8 cellular contexts compared by ENCODE assay signal in the genomic region with DNA sequence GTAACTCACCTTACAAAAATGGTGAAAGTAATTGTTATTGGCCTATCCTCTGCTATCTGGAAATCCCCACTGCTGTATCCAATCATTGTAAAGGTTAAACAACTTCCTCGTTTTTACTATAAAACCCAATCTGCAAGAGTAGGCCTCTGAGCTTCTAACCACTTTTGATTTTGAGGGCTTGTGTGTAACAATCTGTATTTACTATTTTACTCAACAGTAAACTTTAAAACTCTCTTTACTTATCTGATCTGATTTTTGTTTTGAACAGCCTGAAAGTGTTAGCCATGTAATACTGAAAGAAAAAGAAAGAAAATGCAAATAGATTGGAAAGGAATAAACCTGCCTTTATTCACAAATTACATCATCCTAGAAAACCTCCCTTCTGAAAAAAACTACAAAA.
DNase-seq lines count a peak whose midpoint lies in the region; ATAC-seq, FAIRE-seq and TF ChIP-seq lines count a peak whose summit lies in the region.

No MANE protein-coding gene starts in this region.

- FAIRE-seq in D721Med (lab: Jason Lieb, UNC), result no peak

- TF ChIP-seq POLR2A in testis (IDR thresholded peaks at IDR 0.05), result no peak

- no peak for TF ChIP-seq CTCF in testis (IDR thresholded peaks at IDR 0.05)
- TF ChIP-seq CTCF in D721Med (IDR thresholded peaks at IDR 0.05; ENCODE audit: insufficient read depth, missing control alignments), result no peak

- H3K27me3 ChIP-seq in testis, result no peaks in the 10 kb centered on the region

- no peak overlapping the region for H3K4me3 ChIP-seq in testis

- no peaks in the 10 kb centered on the region for H3K9me3 ChIP-seq in testis

- no peak overlapping the region for H3K27ac ChIP-seq in testis

- intact Hi-C loops in testis (cut with DNase I; ENCODE audit: low total_unique reads), result no loop called here

- DNase-seq in fibroblast of peridontal ligament (ENCODE audit: extremely low read depth), result peak; percentile 51
- no peak for DNase-seq in NCI-H69 (lab: John Stamatoyannopoulos, UW)
- no peak for DNase-seq in testis
- no peak for DNase-seq in D341Med (ENCODE audit: low spot score)
- no peak for DNase-seq in D721Med (ENCODE audit: insufficient read length, low spot score)

- ATAC-seq in GM18867 (IDR thresholded peaks at IDR 0.05; ENCODE audit: unreplicated experiment) (peak; percentile 89), GM21529 (IDR thresholded peaks at IDR 0.05; ENCODE audit: unreplicated experiment) (peak; percentile 86), HG03460 (IDR thresholded peaks at IDR 0.05; ENCODE audit: unreplicated experiment) (peak; percentile 82)

- no peaks in the 10 kb centered on the region for H3K4me1 ChIP-seq in testis

- no peaks in the 10 kb centered on the region for H3K36me3 ChIP-seq in testis (ENCODE audit: low read depth, missing control alignments)

- WGBS in testis, 2 donors, result 80 to 93% methylated on average over 1 of the region's 1 CpG
